In genomic region chr5:52802272-52803011, GRCh38 we compare ENCODE assay signal across 11 cellular contexts. TPM values are rescaled to one million over a fixed set of nuclear protein-coding genes. Genes with fewer than 3 reads are reported as not detected.
DNase-seq lines count a peak whose midpoint lies in the region; ATAC-seq, FAIRE-seq and TF ChIP-seq lines count a peak whose summit lies in the region.
"Had no signal": no experiment of that assay in that cellular context is flagged by ENCODE, and none has a peak within 500 bp of the region (broad histone marks: within the 10 kb centered on the region; RNA-seq: fewer than 3 reads in every experiment).

No MANE protein-coding gene starts in this region.

- POLR2A ChIA-PET in HepG2 (lab: Yijun Ruan, JAX) = no interaction called here

- TF ChIP-seq POLR2A in adrenal gland (IDR thresholded peaks at IDR 0.05) (no peak), HepG2 (IDR thresholded peaks at IDR 0.05; ENCODE audit: insufficient read depth in 1 of 2, low read depth in 2 of 2, low read length in 2 of 2) (no peak), vagina (IDR thresholded peaks at IDR 0.05) (no peak)

- WGBS in adrenal gland, 4 donors = 28 to 31% (median 30%) methylated on average over 2 of the region's 2 CpGs
- WGBS in HepG2 (ENCODE audit: low lambda C conversion rate) = 48% methylated on average over 2 of the region's 2 CpGs

- peak overlapping the region; percentile 86 for H3K9ac ChIP-seq in HepG2 (ENCODE audit: insufficient read depth, low read depth, low read length)

- BruUV-seq in HepG2 (replicated peaks; lab: Mats Ljungman, UMichigan) = no TSS peak

- intact Hi-C loops in left ventricle myocardium inferior (cut with micrococcal nuclease) (no loop called here), left ventricle myocardium superior (cut with micrococcal nuclease) (loop anchor here (10.0 kb wide), 1 partner anchor 92 kb away; no protein-coding TSS in a partner anchor), adrenal gland (cut with DNase I) (no loop called here), HepG2 (cut with micrococcal nuclease; ENCODE audit: unreplicated experiment) (no loop called here), vagina (cut with DNase I) (no loop called here)

- H3K9me3 ChIP-seq in left ventricle myocardium inferior (replicated peaks) (no peaks in the 10 kb centered on the region), adrenal gland (replicated peaks in 1 of 3) (no peaks in the 10 kb centered on the region), HepG2 (ENCODE audit: low read length) (no peaks in the 10 kb centered on the region), vagina (no peaks in the 10 kb centered on the region)

- peaks cover 100% of the 10 kb centered on the region for H3K4me1 ChIP-seq in left ventricle myocardium inferior
- peaks cover 48 to 79% of the 10 kb centered on the region in 2 donors for H3K4me1 ChIP-seq in adrenal gland (replicated peaks in 1 of 2)
- H3K4me1 ChIP-seq in HepG2 (ENCODE audit: insufficient read depth, low read length) = peaks cover 55% of the 10 kb centered on the region
- H3K4me1 ChIP-seq in vagina = peaks cover 65% of the 10 kb centered on the region

- H3K4me3 ChIP-seq in left ventricle myocardium inferior (peak overlapping the region; percentile 74), adrenal gland (peak overlapping the region in 2 of 4 donors; percentile 44 to 74), HepG2 (replicated peaks in 1 of 3; ENCODE audit: insufficient read depth in 1 of 3, low read depth in 2 of 3, low read length in 3 of 3) (peak overlapping the region; percentile 66 to 86 (median 70); a peak in 5 of 6 replicates), vagina (peak overlapping the region in 1 of 2 donors; percentile 72)

- H3K4me2 ChIP-seq in HepG2 (ENCODE audit: low read depth, low read length) = peak overlapping the region; percentile 94

- no peak for TF ChIP-seq RAD21 in HepG2 (CRISPR knock-in tag; IDR thresholded peaks at IDR 0.05)

- DNase-seq in left ventricle myocardium inferior (no peak), left ventricle myocardium superior (no peak), adrenal gland (no peak), HepG2 (ENCODE audit: low spot score) (no peak), vagina (ENCODE audit: extremely low spot score in 2 of 2) (no peak)
- DNase-seq in stimulated activated CD4-positive, alpha-beta T cell treated with anti-CD3 and anti-CD28 coated beads, Interleukin-4, amount 100 ng/mL, for 24 hours = no peak
- DNase-seq: activated CD4-positive, alpha-beta T cell treated with anti-CD3 and anti-CD28 coated beads for 1 hour; DMS79; foreskin melanocyte had no signal

- H2AFZ ChIP-seq in HepG2 (ENCODE audit: low read length) = no peak overlapping the region

- peak overlapping the region; percentile 96 for H3K27ac ChIP-seq in left ventricle myocardium inferior (replicated peaks)
- H3K27ac ChIP-seq in adrenal gland = peak overlapping the region; percentile 28 to 99 (median 97)
- peak overlapping the region; percentile 88 for H3K27ac ChIP-seq in HepG2 (ENCODE audit: extremely low read length, insufficient read depth, low read length)
- H3K27ac ChIP-seq in vagina = peak overlapping the region; percentile 96

- H3K36me3 ChIP-seq in left ventricle myocardium inferior = peaks cover 13% of the 10 kb centered on the region
- H3K36me3 ChIP-seq in adrenal gland (replicated peaks in 1 of 2) = peaks cover 0 to 8% of the 10 kb centered on the region in 2 donors
- H3K36me3 ChIP-seq in HepG2 (replicated peaks in 1 of 2; ENCODE audit: control insufficient read depth in 1 of 2, insufficient read depth in 2 of 2, low read length in 2 of 2) = peaks cover 0 to 20% of the 10 kb centered on the region in 2 experiments; a peak in 2 of 5 replicates
- H3K36me3 ChIP-seq in vagina = no peaks in the 10 kb centered on the region

- in situ Hi-C loops in HepG2 (cut with HindIII; ENCODE audit: extremely low pct_ligation_motif_present, low pct_unique_long_range_greater_than_20kb) = no loop called here

- peaks cover 90% of the 10 kb centered on the region for H3K79me2 ChIP-seq in HepG2 (ENCODE audit: insufficient read depth, low read length)

- peaks cover 37% of the 10 kb centered on the region for H4K20me1 ChIP-seq in HepG2 (ENCODE audit: insufficient read depth, low read length)

- no peak for ATAC-seq in left ventricle myocardium superior
- no peak for ATAC-seq in HepG2
- no peak for ATAC-seq in HG02571 (IDR thresholded peaks at IDR 0.05; ENCODE audit: unreplicated experiment)
- ATAC-seq in HG03460 (IDR thresholded peaks at IDR 0.05; ENCODE audit: unreplicated experiment) = no peak

- CTCF ChIA-PET in HepG2 (lab: Yijun Ruan, JAX; ENCODE audit: low intra/inter-chr PET ratio, low total read pairs) = no interaction called here

- FAIRE-seq in HepG2 (lab: Jason Lieb, UNC) = no peak

- TF ChIP-seq CTCF in left ventricle myocardium inferior (IDR thresholded peaks at IDR 0.05; ENCODE audit: borderline replicate concordance) (no peak), adrenal gland (IDR thresholded peaks at IDR 0.05) (no peak), HepG2 (CRISPR knock-in tag; IDR thresholded peaks at IDR 0.05) (no peak), vagina (IDR thresholded peaks at IDR 0.05) (no peak)

- TF ChIP-seq EP300 in HepG2 (IDR thresholded peaks at IDR 0.05; ENCODE audit: low read depth in 2 of 2, low read length in 2 of 2) (no peak), HepG2 (CRISPR knock-in tag; IDR thresholded peaks at IDR 0.05; ENCODE audit: borderline replicate concordance) (no peak)

- H3K27me3 ChIP-seq in left ventricle myocardium inferior (ENCODE audit: low read depth) = no peaks in the 10 kb centered on the region
- no peaks in the 10 kb centered on the region for H3K27me3 ChIP-seq in adrenal gland
- H3K27me3 ChIP-seq in HepG2 (ENCODE audit: control insufficient read depth in 1 of 2, insufficient read depth in 2 of 2, low read length in 2 of 2) = no peaks in the 10 kb centered on the region; a peak in 1 of 5 replicates
- no peaks in the 10 kb centered on the region for H3K27me3 ChIP-seq in vagina

TF ChIP-seq in HepG2, 621 proteins besides CTCF, POLR2A, EP300 and RAD21 (continues in another document):
- no peak for TF ChIP-seq ZNF260 (CRISPR knock-in tag; IDR thresholded peaks at IDR 0.05; ENCODE audit: borderline replicate concordance, low read depth)

RNA-seq across cellular contexts. Expression of gene ITGA1, which starts 14.7 kb away (rescaled TPM):
- total RNA-seq in left ventricle myocardium inferior (28.4 TPM), left ventricle myocardium superior (29.2 TPM), adrenal gland (100 to 1,000 TPM; 137 to 371 (median 157) TPM), HepG2 (2016; rRNA removed; fragmentation: Illumina TruSeq; extraction: Trizol) (11.6 and 23.1 TPM in 2 replicates), vagina (42.7 TPM)
- polyA plus RNA-seq in adrenal gland (10 to 100 TPM; 30.0 to 80.3 (median 39.5) TPM), HepG2 (2011; rRNA removed) (28.6 and 35.6 TPM in 2 replicates)
- 3.4 and 5.7 TPM in 2 replicates for total RNA-seq in HepG2 (2016; cell fraction: cytosol; rRNA removed; fragmentation: Illumina TruSeq; extraction: Trizol; ENCODE audit: low read depth)
- 12.0 and 21.2 TPM in 2 replicates for total RNA-seq in HepG2 (2016; cell fraction: insoluble cytoplasmic fraction; rRNA removed; fragmentation: Illumina TruSeq; extraction: Trizol)
- total RNA-seq in HepG2 (2016; cell fraction: membrane; rRNA removed; fragmentation: Illumina TruSeq; extraction: Trizol) = 3.1 and 3.8 TPM in 2 replicates
- 34.4 and 38.7 TPM in 2 replicates for total RNA-seq in HepG2 (2016; cell fraction: nucleus; rRNA removed; fragmentation: Illumina TruSeq; extraction: Trizol)
- polyA plus RNA-seq in HepG2 (2011; cell fraction: cytosol; rRNA removed) = 8.2 and 21.3 TPM in 2 replicates
- polyA plus RNA-seq in HepG2 (2011; cell fraction: nucleus; rRNA removed) = 37.8 and 49.4 TPM in 2 replicates
- 22.3 and 27.3 TPM in 2 replicates for polyA plus RNA-seq in HepG2 (2012)
- 0.44 and 0.49 TPM in 2 replicates for polyA plus RNA-seq in HepG2 (2016; cell fraction: cytosol; fragmentation: Illumina TruSeq; extraction: Trizol; ENCODE audit: low read depth)
- 3.9 and 4.0 TPM in 2 replicates for polyA plus RNA-seq in HepG2 (2016; cell fraction: insoluble cytoplasmic fraction; fragmentation: Illumina TruSeq; extraction: Trizol; ENCODE audit: low read depth)
- polyA plus RNA-seq in HepG2 (2016; cell fraction: membrane; fragmentation: Illumina TruSeq; extraction: Trizol; ENCODE audit: low read depth) = 0.74 and 0.87 TPM in 2 replicates
- polyA plus RNA-seq in HepG2 (2016; cell fraction: nucleus; fragmentation: Illumina TruSeq; extraction: Trizol; ENCODE audit: insufficient read depth, low read depth) = 16.4 and 19.4 TPM in 2 replicates
- polyA minus RNA-seq in HepG2 (2011; rRNA and poly(A)+ RNA removed; ENCODE audit: low replicate concordance) = 58.0 and 60.0 TPM in 2 replicates
- polyA minus RNA-seq in HepG2 (2011; cell fraction: cytosol; rRNA and poly(A)+ RNA removed) = 32.8 and 74.9 TPM in 2 replicates
- polyA minus RNA-seq in HepG2 (2011; cell fraction: nucleus; rRNA and poly(A)+ RNA removed) = 121 and 200 TPM in 2 replicates

RNA-seq across cellular contexts. Expression of gene PELO, which starts 14.7 kb away (rescaled TPM):
- 19.7 TPM for total RNA-seq in left ventricle myocardium inferior
- 22.5 TPM for total RNA-seq in left ventricle myocardium superior
- total RNA-seq in adrenal gland = 100 to 1,000 TPM in 3 of 8 donors, 10 to 100 TPM in 5; 60.3 to 147 (median 79.7) TPM
- polyA plus RNA-seq in adrenal gland = 10 to 100 TPM; 17.8 to 52.4 (median 27.9) TPM
- 19.0 and 19.5 TPM in 2 replicates for total RNA-seq in HepG2 (2016; rRNA removed; fragmentation: Illumina TruSeq; extraction: Trizol)
- total RNA-seq in HepG2 (2016; cell fraction: cytosol; rRNA removed; fragmentation: Illumina TruSeq; extraction: Trizol; ENCODE audit: low read depth) = 3.8 and 4.6 TPM in 2 replicates
- 18.5 and 21.4 TPM in 2 replicates for total RNA-seq in HepG2 (2016; cell fraction: insoluble cytoplasmic fraction; rRNA removed; fragmentation: Illumina TruSeq; extraction: Trizol)
- total RNA-seq in HepG2 (2016; cell fraction: membrane; rRNA removed; fragmentation: Illumina TruSeq; extraction: Trizol) = 8.8 and 9.7 TPM in 2 replicates
- total RNA-seq in HepG2 (2016; cell fraction: nucleus; rRNA removed; fragmentation: Illumina TruSeq; extraction: Trizol) = 14.0 and 15.7 TPM in 2 replicates
- polyA plus RNA-seq in HepG2 (2011; rRNA removed) = 22.7 and 23.9 TPM in 2 replicates
- polyA plus RNA-seq in HepG2 (2011; cell fraction: cytosol; rRNA removed) = 17.8 and 20.4 TPM in 2 replicates
- polyA plus RNA-seq in HepG2 (2011; cell fraction: nucleus; rRNA removed) = 15.6 and 17.4 TPM in 2 replicates
- polyA plus RNA-seq in HepG2 (2012) = 15.8 and 20.8 TPM in 2 replicates
- 3.3 TPM in 2 replicates for polyA plus RNA-seq in HepG2 (2016; cell fraction: cytosol; fragmentation: Illumina TruSeq; extraction: Trizol; ENCODE audit: low read depth)
- 19.1 and 19.8 TPM in 2 replicates for polyA plus RNA-seq in HepG2 (2016; cell fraction: insoluble cytoplasmic fraction; fragmentation: Illumina TruSeq; extraction: Trizol; ENCODE audit: low read depth)
- 3.8 and 5.3 TPM in 2 replicates for polyA plus RNA-seq in HepG2 (2016; cell fraction: membrane; fragmentation: Illumina TruSeq; extraction: Trizol; ENCODE audit: low read depth)
- 17.1 and 20.3 TPM in 2 replicates for polyA plus RNA-seq in HepG2 (2016; cell fraction: nucleus; fragmentation: Illumina TruSeq; extraction: Trizol; ENCODE audit: insufficient read depth, low read depth)
- 30.8 and 31.8 TPM in 2 replicates for polyA minus RNA-seq in HepG2 (2011; rRNA and poly(A)+ RNA removed; ENCODE audit: low replicate concordance)
- 14.2 and 15.1 TPM in 2 replicates for polyA minus RNA-seq in HepG2 (2011; cell fraction: cytosol; rRNA and poly(A)+ RNA removed)
- polyA minus RNA-seq in HepG2 (2011; cell fraction: nucleus; rRNA and poly(A)+ RNA removed) = 40.3 and 47.0 TPM in 2 replicates
- 11.8 TPM for total RNA-seq in vagina
